In genomic region chr15:98326804-98327203, GRCh38 we compare ENCODE assay signal across 39 cellular contexts.
"Had no signal": no experiment of that assay in that cellular context is flagged by ENCODE, and none has a peak within 500 bp of the region (broad histone marks: within the 10 kb centered on the region; RNA-seq: fewer than 3 reads in every experiment).

No MANE protein-coding gene starts in this region.

- H3K4me1 Mint-ChIP-seq: activated naive CD4-positive, alpha-beta T cell treated with anti-CD3 and anti-CD28 coated beads, Interleukin-2, amount 10 ng/mL, durations not matched to agents 7 days and 5 days; activated naive CD4-positive, alpha-beta T cell treated with anti-CD3 and anti-CD28 coated beads, Interleukin-2, amount 50 U/mL, for 24 hours; activated naive CD8-positive, alpha-beta T cell treated with anti-CD3 and anti-CD28 coated beads for 36 hours; activated naive CD8-positive, alpha-beta T cell treated with anti-CD3 and anti-CD28 coated beads, Interleukin-2, amount 10 ng/mL, durations not matched to agents 7 days and 5 days; activated naive CD8-positive, alpha-beta T cell treated with anti-CD3 and anti-CD28 coated beads, Interleukin-2, amount 50 U/mL, for 24 hours; activated T-helper 17 cell treated with anti-CD3 and anti-CD28 coated beads, Interleukin-2, amount 50 U/mL, for 72 hours; central memory CD8-positive, alpha-beta T cell had no signal

- H3K4me3 Mint-ChIP-seq: activated naive CD4-positive, alpha-beta T cell treated with anti-CD3 and anti-CD28 coated beads for 36 hours; activated naive CD4-positive, alpha-beta T cell treated with anti-CD3 and anti-CD28 coated beads, Interleukin-2, amount 10 ng/mL, durations not matched to agents 7 days and 5 days; activated naive CD4-positive, alpha-beta T cell treated with anti-CD3 and anti-CD28 coated beads, Interleukin-2, amount 50 U/mL, for 24 hours; activated naive CD8-positive, alpha-beta T cell; activated naive CD8-positive, alpha-beta T cell treated with anti-CD3 and anti-CD28 coated beads for 36 hours; activated naive CD8-positive, alpha-beta T cell treated with anti-CD3 and anti-CD28 coated beads, Interleukin-2, amount 10 ng/mL, durations not matched to agents 7 days and 5 days; activated naive CD8-positive, alpha-beta T cell treated with anti-CD3 and anti-CD28 coated beads, Interleukin-2, amount 50 U/mL, for 24 hours; activated T-cell treated with anti-CD3 and anti-CD28 coated beads, Interleukin-2, amount 50 U/mL, for 24 hours; activated T-cell treated with anti-CD3 and anti-CD28 coated beads, Interleukin-2, amount 50 U/mL, for 4 hours; activated T-cell treated with anti-CD3 and anti-CD28 coated beads, Interleukin-2, amount 50 U/mL, for 72 hours; activated T-helper 1 cell treated with anti-CD3 and anti-CD28 coated beads, Interleukin-12 subunit alpha, Interleukin-12 subunit beta, Interleukin-2, Interleukin-4 antibody, amounts not matched to agents 30 ng/mL and 10 ng/mL and 1 ng/mL, durations not matched to agents 14 hours and 24 hours and 36 hours; activated T-helper 17 cell treated with anti-CD3 and anti-CD28 coated beads, Interleukin-2, amount 50 U/mL, for 72 hours; brain; central memory CD8-positive, alpha-beta T cell had no signal

- H3K4me3 ChIP-seq: adrenal gland, ascending aorta, body of pancreas, breast epithelium, cardiac muscle cell had no signal

- ATAC-seq: activated naive CD4-positive, alpha-beta T cell treated with anti-CD3 and anti-CD28 coated beads, Interleukin-2, amount 50 U/mL, for 72 hours; activated naive CD8-positive, alpha-beta T cell treated with anti-CD3 and anti-CD28 coated beads, Interleukin-2, amount 50 U/mL, for 24 hours; activated T-cell treated with anti-CD3 and anti-CD28 coated beads, Interleukin-2, amount 50 U/mL, for 4 hours; activated T-cell treated with anti-CD3 and anti-CD28 coated beads, Interleukin-2, amount 50 U/mL, for 72 hours; activated T-helper 17 cell treated with anti-CD3 and anti-CD28 coated beads, Interleukin-2, amount 50 U/mL, for 72 hours; body of pancreas had no signal

- H3K4me1 ChIP-seq: adrenal gland, ascending aorta, body of pancreas, breast epithelium had no signal

- H3K27ac Mint-ChIP-seq: activated naive CD4-positive, alpha-beta T cell treated with anti-CD3 and anti-CD28 coated beads for 36 hours; activated naive CD4-positive, alpha-beta T cell treated with anti-CD3 and anti-CD28 coated beads, Interleukin-2, amount 10 ng/mL, durations not matched to agents 7 days and 5 days; activated naive CD4-positive, alpha-beta T cell treated with anti-CD3 and anti-CD28 coated beads, Interleukin-2, amount 50 U/mL, for 24 hours; activated naive CD4-positive, alpha-beta T cell treated with anti-CD3 and anti-CD28 coated beads, Interleukin-2, amount 50 U/mL, for 72 hours; activated naive CD8-positive, alpha-beta T cell; activated naive CD8-positive, alpha-beta T cell treated with anti-CD3 and anti-CD28 coated beads for 36 hours; activated naive CD8-positive, alpha-beta T cell treated with anti-CD3 and anti-CD28 coated beads, Interleukin-2, amount 10 ng/mL, durations not matched to agents 7 days and 5 days; activated naive CD8-positive, alpha-beta T cell treated with anti-CD3 and anti-CD28 coated beads, Interleukin-2, amount 50 U/mL, for 24 hours; activated T-cell treated with anti-CD3 and anti-CD28 coated beads, Interleukin-2, amount 50 U/mL, for 24 hours; activated T-cell treated with anti-CD3 and anti-CD28 coated beads, Interleukin-2, amount 50 U/mL, for 72 hours; activated T-helper 1 cell treated with anti-CD3 and anti-CD28 coated beads, Interleukin-12 subunit alpha, Interleukin-12 subunit beta, Interleukin-2, Interleukin-4 antibody, amounts not matched to agents 30 ng/mL and 10 ng/mL and 1 ng/mL, durations not matched to agents 14 hours and 24 hours and 36 hours; activated T-helper 17 cell treated with anti-CD3 and anti-CD28 coated beads, Interleukin-2, amount 50 U/mL, for 72 hours; activated T-helper 2 cell treated with anti-CD3 and anti-CD28 coated beads, Interferon-gamma antibody, Interleukin-2, Interleukin-4, amounts not matched to agents 10 μg/mL and 5 μg/mL and 100 μg/mL, durations not matched to agents 14 hours and 24 hours and 36 hours; brain had no signal

- H3K36me3 ChIP-seq: adrenal gland, ascending aorta, brain microvascular endothelial cell, breast epithelium, cardiac muscle cell had no signal

- H3K9me3 ChIP-seq: adrenal gland, ascending aorta, body of pancreas had no signal

- H3K36me3 Mint-ChIP-seq: activated naive CD4-positive, alpha-beta T cell treated with anti-CD3 and anti-CD28 coated beads, Interleukin-2, amount 10 ng/mL, durations not matched to agents 7 days and 5 days; activated naive CD4-positive, alpha-beta T cell treated with anti-CD3 and anti-CD28 coated beads, Interleukin-2, amount 50 U/mL, for 24 hours; activated naive CD4-positive, alpha-beta T cell treated with anti-CD3 and anti-CD28 coated beads, Interleukin-2, amount 50 U/mL, for 72 hours; activated naive CD8-positive, alpha-beta T cell; activated naive CD8-positive, alpha-beta T cell treated with anti-CD3 and anti-CD28 coated beads for 36 hours; activated naive CD8-positive, alpha-beta T cell treated with anti-CD3 and anti-CD28 coated beads, Interleukin-2, amount 10 ng/mL, durations not matched to agents 7 days and 5 days; brain had no signal

- H3K27ac ChIP-seq: adrenal gland, ascending aorta, body of pancreas, brain microvascular endothelial cell, breast epithelium, cardiac muscle cell had no signal

- H3K27me3 ChIP-seq: ascending aorta, body of pancreas, brain microvascular endothelial cell, breast epithelium, cardiac muscle cell had no signal

- FAIRE-seq: astrocyte, bronchial epithelial cell had no signal

- DNase-seq: activated effector memory CD4-positive, alpha-beta T cell treated with anti-CD3 and anti-CD28 coated beads, Interleukin-2, amount 50 U/mL, for 16 hours; activated effector memory CD4-positive, alpha-beta T cell treated with Interleukin-2 at 50 U/mL for 16 hours; activated gamma-delta T cell; activated gamma-delta T cell treated with Interleukin-2 at 50 U/mL for 16 hours; activated naive CD4-positive, alpha-beta T cell; activated naive CD4-positive, alpha-beta T cell treated with anti-CD3 and anti-CD28 coated beads for 36 hours; activated naive CD4-positive, alpha-beta T cell treated with anti-CD3 and anti-CD28 coated beads, Interleukin-2, amount 10 ng/mL, durations not matched to agents 7 days and 5 days; activated naive CD4-positive, alpha-beta T cell treated with anti-CD3 and anti-CD28 coated beads, Interleukin-2, amount 50 U/mL, for 16 hours; activated naive CD4-positive, alpha-beta T cell treated with Interleukin-2 at 50 U/mL for 16 hours; activated naive CD8-positive, alpha-beta T cell treated with anti-CD3 and anti-CD28 coated beads for 36 hours; activated naive CD8-positive, alpha-beta T cell treated with anti-CD3 and anti-CD28 coated beads, Interleukin-2, amount 10 ng/mL, durations not matched to agents 7 days and 5 days; activated naive CD8-positive, alpha-beta T cell treated with anti-CD3 and anti-CD28 coated beads, Interleukin-2, amount 50 U/mL, for 24 hours; activated T-cell treated with anti-CD3 and anti-CD28 coated beads, Interleukin-2, amount 50 U/mL, for 24 hours; activated T-cell treated with anti-CD3 and anti-CD28 coated beads, Interleukin-2, amount 50 U/mL, for 4 hours; activated T-cell treated with anti-CD3 and anti-CD28 coated beads, Interleukin-2, amount 50 U/mL, for 48 hours; activated T-cell treated with anti-CD3 and anti-CD28 coated beads, Interleukin-2, amount 50 U/mL, for 72 hours; adrenal gland; amniotic stem cell; amygdala; anterior cingulate cortex; aorta; body of pancreas; brain microvascular endothelial cell; caudate nucleus; central memory CD4-positive, alpha-beta T cell; cerebellar nuclear complex had no signal

- H3K9me3 Mint-ChIP-seq: activated naive CD4-positive, alpha-beta T cell treated with anti-CD3 and anti-CD28 coated beads for 36 hours; activated naive CD4-positive, alpha-beta T cell treated with anti-CD3 and anti-CD28 coated beads, Interleukin-2, amount 10 ng/mL, durations not matched to agents 7 days and 5 days; activated T-cell treated with anti-CD3 and anti-CD28 coated beads, Interleukin-2, amount 50 U/mL, for 24 hours; activated T-cell treated with anti-CD3 and anti-CD28 coated beads, Interleukin-2, amount 50 U/mL, for 72 hours; activated T-helper 1 cell treated with anti-CD3 and anti-CD28 coated beads, Interleukin-12 subunit alpha, Interleukin-12 subunit beta, Interleukin-2, Interleukin-4 antibody, amounts not matched to agents 30 ng/mL and 10 ng/mL and 1 ng/mL, durations not matched to agents 14 hours and 24 hours and 36 hours; activated T-helper 17 cell treated with anti-CD3 and anti-CD28 coated beads, Interleukin-2, amount 50 U/mL, for 72 hours; activated T-helper 2 cell treated with anti-CD3 and anti-CD28 coated beads, Interferon-gamma antibody, Interleukin-2, Interleukin-4, amounts not matched to agents 10 μg/mL and 5 μg/mL and 100 μg/mL, durations not matched to agents 14 hours and 24 hours and 36 hours; central memory CD8-positive, alpha-beta T cell had no signal

- H3K27me3 Mint-ChIP-seq: activated naive CD4-positive, alpha-beta T cell treated with anti-CD3 and anti-CD28 coated beads, Interleukin-2, amount 10 ng/mL, durations not matched to agents 7 days and 5 days; brain had no signal
